In the genomic region with DNA sequence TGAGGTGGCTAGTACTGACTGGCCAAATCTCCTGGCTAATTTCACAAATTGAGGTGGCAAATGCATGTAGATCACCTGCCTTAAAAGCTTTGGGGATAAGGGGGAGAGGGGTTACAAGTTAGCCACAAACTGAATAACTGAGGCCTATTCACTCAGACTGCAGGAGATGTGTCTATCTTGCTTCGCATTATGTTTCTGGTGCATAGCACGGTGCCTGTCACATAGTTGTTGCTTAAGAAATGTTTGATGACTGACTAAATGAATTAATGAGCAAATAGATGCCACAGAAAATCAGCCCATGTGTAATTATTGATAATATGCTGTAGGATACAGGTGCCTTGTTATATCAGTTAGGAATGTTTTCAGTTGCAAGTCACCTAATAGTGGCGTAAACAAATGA, we compare ENCODE assay signal across 14 cellular contexts. TPM values are rescaled to one million over a fixed set of nuclear protein-coding genes. Genes with fewer than 3 reads are reported as not detected.
DNase-seq lines count a peak whose midpoint lies in the region; ATAC-seq and TF ChIP-seq lines count a peak whose summit lies in the region.
"Had no signal": no experiment of that assay in that cellular context is flagged by ENCODE, and none has a peak within 500 bp of the region (broad histone marks: within the 10 kb centered on the region; RNA-seq: fewer than 3 reads in every experiment).

No MANE protein-coding gene starts in this region.

- DNase-seq in CD4-positive, CD25-positive, alpha-beta regulatory T cell, result no peak
- no peak for DNase-seq in T-cell
- DNase-seq in GM19240 (ENCODE audit: insufficient read length, low spot score), result no peak
- DNase-seq in gastrocnemius medialis, result no peak
- no peak for DNase-seq in lower lobe of right lung
- DNase-seq: Calu3, DMS79, EL, GOT3 had no signal

- no peaks in the 10 kb centered on the region for H3K27me3 ChIP-seq in ACC112 (ENCODE audit: insufficient read depth, low read length)
- no peaks in the 10 kb centered on the region for H3K27me3 ChIP-seq in CD4-positive, CD25-positive, alpha-beta regulatory T cell (ENCODE audit: control insufficient read depth, insufficient read depth, low read length)
- no peaks in the 10 kb centered on the region for H3K27me3 ChIP-seq in endocrine pancreas (ENCODE audit: control insufficient read depth, insufficient read depth, low read length)
- no peaks in the 10 kb centered on the region for H3K27me3 ChIP-seq in gastrocnemius medialis
- no peaks in the 10 kb centered on the region for H3K27me3 ChIP-seq in lower lobe of right lung (ENCODE audit: low read depth)

- H3K4me1 Mint-ChIP-seq in CD4-positive, CD25-positive, alpha-beta regulatory T cell, result peaks cover 22 to 41% (median 33%) of the 10 kb centered on the region in 4 donors
- H3K4me1 Mint-ChIP-seq in T-cell, result peaks cover 34 to 57% (median 45%) of the 10 kb centered on the region in 3 donors

- peak overlapping the region; percentile 13 for H3K9ac ChIP-seq in endocrine pancreas (ENCODE audit: control insufficient read depth, insufficient read depth, low read length)

- H3K36me3 ChIP-seq in ACC112 (ENCODE audit: insufficient read depth, low read length), result no peaks in the 10 kb centered on the region
- H3K36me3 ChIP-seq in CD4-positive, CD25-positive, alpha-beta regulatory T cell (ENCODE audit: control insufficient read depth, insufficient read depth, low read length), result no peaks in the 10 kb centered on the region
- no peaks in the 10 kb centered on the region for H3K36me3 ChIP-seq in endocrine pancreas (ENCODE audit: control insufficient read depth, insufficient read depth, low read length)
- no peaks in the 10 kb centered on the region for H3K36me3 ChIP-seq in gastrocnemius medialis
- no peaks in the 10 kb centered on the region for H3K36me3 ChIP-seq in lower lobe of right lung
- H3K36me3 ChIP-seq: HAP-1 had no signal

- H3K27ac Mint-ChIP-seq in CD4-positive, CD25-positive, alpha-beta regulatory T cell, result peak overlapping the region; percentile 8 to 62 (median 60)
- peak overlapping the region; percentile 83 to 90 for H3K27ac Mint-ChIP-seq in T-cell
- H3K27ac Mint-ChIP-seq: CD14-positive monocyte had no signal

- intact Hi-C loops in gastrocnemius medialis (cut with DNase I; ENCODE audit: low total_unique reads), result no loop called here
- intact Hi-C loops in lower lobe of right lung (cut with DNase I), result no loop called here

- no peaks in the 10 kb centered on the region for H3K79me2 ChIP-seq in ACC112 (ENCODE audit: control insufficient read depth, insufficient read depth, low read length, unreplicated experiment)

- peaks cover 0 to 3% (median 0%) of the 10 kb centered on the region in 7 donors for H3K9me3 Mint-ChIP-seq in CD4-positive, CD25-positive, alpha-beta regulatory T cell
- no peaks in the 10 kb centered on the region for H3K9me3 Mint-ChIP-seq in T-cell

- no peaks in the 10 kb centered on the region for H3K36me3 Mint-ChIP-seq in CD4-positive, CD25-positive, alpha-beta regulatory T cell
- no peaks in the 10 kb centered on the region for H3K36me3 Mint-ChIP-seq in T-cell
- H3K36me3 Mint-ChIP-seq: CD14-positive monocyte had no signal

- CTCF ChIA-PET in T-cell (lab: Charles Lee), result interaction anchor here in 1 of 2 donors (0.6 to 1.4 kb wide), 3 partner anchors 10 to 1928 kb away, joined by 3 to 7 read pairs (median 3); a partner anchor contains a TSS

- no peaks in the 10 kb centered on the region for H3K9me3 ChIP-seq in CD4-positive, CD25-positive, alpha-beta regulatory T cell (ENCODE audit: control insufficient read depth in 2 of 2, low read length in 2 of 2)
- H3K9me3 ChIP-seq in endocrine pancreas (ENCODE audit: control insufficient read depth, low read length), result no peaks in the 10 kb centered on the region
- no peaks in the 10 kb centered on the region for H3K9me3 ChIP-seq in gastrocnemius medialis
- no peaks in the 10 kb centered on the region for H3K9me3 ChIP-seq in lower lobe of right lung
- H3K9me3 ChIP-seq: A549, HAP-1 had no signal

- H3K27me3 Mint-ChIP-seq in CD4-positive, CD25-positive, alpha-beta regulatory T cell, result peaks cover 16% of the 10 kb centered on the region
- no peaks in the 10 kb centered on the region for H3K27me3 Mint-ChIP-seq in T-cell

- H2AFZ ChIP-seq in ACC112 (ENCODE audit: low read length, unreplicated experiment), result peak overlapping the region; percentile 3

- no peak for TF ChIP-seq CTCF in gastrocnemius medialis (IDR thresholded peaks at IDR 0.05 in 4 of 5, conservative IDR thresholded peaks at IDR 0.05 in 1 of 5)
- no peak for TF ChIP-seq CTCF in lower lobe of right lung (IDR thresholded peaks at IDR 0.05)

- in situ Hi-C loops in gastrocnemius medialis (cut with MboI; ENCODE audit: low sequenced_read_pairs in 4 of 4), result no loop called here

- TF ChIP-seq POLR2A in gastrocnemius medialis (IDR thresholded peaks at IDR 0.05), result no peak

- H3K27ac ChIP-seq in ACC112 (ENCODE audit: low read depth, low read length) (no peak overlapping the region), gastrocnemius medialis (no peak overlapping the region), lower lobe of right lung (no peak overlapping the region)
- H3K27ac ChIP-seq in CD4-positive, CD25-positive, alpha-beta regulatory T cell (ENCODE audit: insufficient read depth, low read length, poor library complexity, severe bottlenecking), result no peak overlapping the region
- H3K27ac ChIP-seq: A549 had no signal

- H3K4me3 ChIP-seq in ACC112 (ENCODE audit: low read depth, low read length), result no peak overlapping the region
- H3K4me3 ChIP-seq in CD4-positive, CD25-positive, alpha-beta regulatory T cell (ENCODE audit: low read depth, low read length), result peak overlapping the region; percentile 67
- H3K4me3 ChIP-seq in endocrine pancreas (ENCODE audit: control insufficient read depth, insufficient read depth, low read length), result no peak overlapping the region
- H3K4me3 ChIP-seq in gastrocnemius medialis, result no peak overlapping the region
- H3K4me3 ChIP-seq in lower lobe of right lung, result no peak overlapping the region
- H3K4me3 ChIP-seq: A549, HAP-1 had no signal

- POLR2A ChIA-PET in T-cell (lab: Charles Lee), result no interaction called here

- H3K4me1 ChIP-seq in ACC112 (ENCODE audit: control insufficient read depth, insufficient read depth, low read length, unreplicated experiment), result no peaks in the 10 kb centered on the region
- peaks cover 20% of the 10 kb centered on the region for H3K4me1 ChIP-seq in CD4-positive, CD25-positive, alpha-beta regulatory T cell (ENCODE audit: control insufficient read depth, insufficient read depth, low read length, poor library complexity, severe bottlenecking)
- H3K4me1 ChIP-seq in endocrine pancreas (ENCODE audit: control insufficient read depth, insufficient read depth, low read length), result no peaks in the 10 kb centered on the region
- H3K4me1 ChIP-seq in gastrocnemius medialis, result no peaks in the 10 kb centered on the region
- H3K4me1 ChIP-seq in lower lobe of right lung, result no peaks in the 10 kb centered on the region
- H3K4me1 ChIP-seq: A549, HAP-1 had no signal

- no peak for ATAC-seq in CD4-positive, CD25-positive, alpha-beta regulatory T cell (ENCODE audit: low read depth in 2 of 2)
- ATAC-seq in T-cell (replicated peaks in 1 of 4) (no peak), gastrocnemius medialis (no peak), lower lobe of right lung (no peak)
- ATAC-seq: A549 had no signal

- H3K4me3 Mint-ChIP-seq in CD4-positive, CD25-positive, alpha-beta regulatory T cell, result peak overlapping the region; percentile 11 to 74 (median 56)
- H3K4me3 Mint-ChIP-seq in T-cell, result peak overlapping the region in 1 of 3 donors; percentile 53
- H3K4me3 Mint-ChIP-seq: CD14-positive monocyte had no signal

RNA-seq across cellular contexts. Expression of a gene that starts 12.5 kb away (rescaled TPM):
- 12.9 TPM for total RNA-seq in CD4-positive, CD25-positive, alpha-beta regulatory T cell
- polyA plus RNA-seq in CD4-positive, CD25-positive, alpha-beta regulatory T cell, result 10 to 100 TPM in 3 of 4 donors, 1 to 10 TPM in 1; 5.6 to 25.3 (median 18.5) TPM
- total RNA-seq in T-cell (10 to 100 TPM; 20.7 to 43.7 (median 24.6) TPM), gastrocnemius medialis (10 to 100 TPM; 24.8 to 81.8 (median 37.4) TPM), lower lobe of right lung (135 TPM)
